Comparison of ENCODE assay signal across 8 cellular contexts in the genomic region with DNA sequence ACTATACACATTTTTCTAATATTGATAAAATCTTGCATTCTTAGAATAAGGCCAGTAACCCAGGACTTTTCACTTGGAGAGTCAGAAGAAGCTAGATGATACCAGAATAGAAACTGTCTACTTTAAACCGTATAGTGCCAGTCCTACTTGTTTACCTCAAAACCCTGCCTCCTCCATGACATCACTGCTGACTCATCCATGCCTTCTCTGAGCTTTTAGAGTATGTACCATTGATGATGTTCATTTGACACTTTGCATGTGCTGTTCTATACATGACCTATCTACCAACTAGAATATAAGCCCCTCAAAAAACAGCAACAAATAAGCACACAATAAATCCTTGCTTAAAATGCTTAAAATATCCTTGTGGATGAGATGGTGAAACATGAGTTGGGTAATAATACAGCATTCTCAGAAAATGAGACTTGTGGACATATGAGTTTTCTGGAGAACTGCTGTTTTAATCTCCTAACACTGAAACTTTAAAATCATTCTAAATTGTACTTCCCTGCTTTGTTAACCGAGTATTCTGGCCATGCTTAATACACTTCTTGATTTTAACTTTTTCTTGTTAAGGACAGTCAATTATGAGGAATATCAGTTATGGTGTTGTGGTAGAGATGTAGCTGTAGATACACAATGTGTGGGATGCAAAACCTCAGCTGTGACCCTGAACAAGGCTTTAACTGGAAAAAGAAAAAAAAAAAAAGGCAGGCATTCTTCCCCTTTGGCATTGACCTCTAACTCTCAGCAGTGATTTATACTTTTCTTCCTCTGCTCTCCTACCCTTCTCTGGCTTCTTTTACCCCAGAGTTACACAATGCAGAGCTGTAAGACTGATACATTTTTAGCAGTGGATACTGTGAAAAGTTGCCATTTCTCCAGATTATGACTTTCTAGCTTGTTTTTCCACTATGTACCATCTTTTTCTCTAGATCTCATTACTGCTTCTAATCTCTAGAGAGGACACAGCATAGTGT. TPM values are rescaled to one million over a fixed set of nuclear protein-coding genes. Genes with fewer than 3 reads are reported as not detected.
DNase-seq lines count a peak whose midpoint lies in the region; ATAC-seq, FAIRE-seq and TF ChIP-seq lines count a peak whose summit lies in the region.

No MANE protein-coding gene starts in this region.

- H3K27me3 ChIP-seq in HUES48 (ENCODE audit: control insufficient read depth, insufficient read depth, low read length) (peaks cover 15% of the 10 kb centered on the region), ovary (no peaks in the 10 kb centered on the region)

- intact Hi-C loops in activated CD4-positive, alpha-beta T cell treated with anti-CD3 and anti-CD28 coated beads for 36 hours (cut with DNase I, micrococcal nuclease): loop anchor here (5.0 kb wide), 6 partner anchors 86 to 1769 kb away; partner anchors contain the start of genes KLF4 (in 1 of the 2) and TXN (in 1 of the 2)
- intact Hi-C loops in dendritic cell treated with granulocyte-macrophage colony-stimulating factor and Interleukin-4, amounts not matched to agents 40 ng/mL and 50 ng/mL, for 4 days (cut with micrococcal nuclease): loop anchor here (5.0 kb wide), 2 partner anchors 79 to 106 kb away; partner anchors contain the start of genes ABITRAM, ELP1 and TMEM245
- intact Hi-C loops in ovary (cut with DNase I): loop anchor here in 3 of 4 donors (10.0 kb wide), 1 partner anchor 104 kb away; the partner anchor contains the start of gene TMEM245 (in 3 of the 3)

- H3K9ac ChIP-seq in HUES48 (ENCODE audit: low read depth, low read length): no peak overlapping the region

- no peaks in the 10 kb centered on the region for H3K9me3 Mint-ChIP-seq in activated CD4-positive, alpha-beta T cell treated with anti-CD3 and anti-CD28 coated beads for 36 hours (ENCODE audit: low read depth)
- no peaks in the 10 kb centered on the region for H3K9me3 Mint-ChIP-seq in dendritic cell treated with granulocyte-macrophage colony-stimulating factor and Interleukin-4, amounts not matched to agents 40 ng/mL and 50 ng/mL, for 4 days

- H3K36me3 ChIP-seq in HUES48 (ENCODE audit: control insufficient read depth, insufficient read depth, low read length): no peaks in the 10 kb centered on the region
- H3K36me3 ChIP-seq in ovary: no peaks in the 10 kb centered on the region

- no peak overlapping the region for H3K27ac ChIP-seq in HUES48 (ENCODE audit: low read depth, low read length)
- peak overlapping the region; percentile 55 to 97 for H3K27ac ChIP-seq in ovary

- no peak for TF ChIP-seq EP300 in ovary (IDR thresholded peaks at IDR 0.05)

- POLR2A ChIA-PET in activated CD4-positive, alpha-beta T cell treated with anti-CD3 and anti-CD28 coated beads for 36 hours (lab: Charles Lee): interaction anchor here (0.6 kb wide), 1 partner anchor 40 kb away, joined by 4 read pairs; no protein-coding TSS in a partner anchor

- H3K27me3 Mint-ChIP-seq in activated CD4-positive, alpha-beta T cell treated with anti-CD3 and anti-CD28 coated beads for 36 hours: no peaks in the 10 kb centered on the region
- H3K27me3 Mint-ChIP-seq in dendritic cell treated with granulocyte-macrophage colony-stimulating factor and Interleukin-4, amounts not matched to agents 40 ng/mL and 50 ng/mL, for 4 days: no peaks in the 10 kb centered on the region

- 1 to 9% (median 8%) methylated on average over 2 of the region's 2 CpGs for WGBS in ovary, 3 donors

- H3K4me1 ChIP-seq in HUES48 (ENCODE audit: control insufficient read depth, insufficient read depth, low read length) (peaks cover 16% of the 10 kb centered on the region), ovary (ENCODE audit: insufficient read depth) (peaks cover 12% of the 10 kb centered on the region)

- peak; percentile 57 for ATAC-seq in activated CD4-positive, alpha-beta T cell treated with anti-CD3 and anti-CD28 coated beads for 36 hours
- ATAC-seq in GM21737 (IDR thresholded peaks at IDR 0.05; ENCODE audit: unreplicated experiment): no peak

- H3K36me3 Mint-ChIP-seq in activated CD4-positive, alpha-beta T cell treated with anti-CD3 and anti-CD28 coated beads for 36 hours (ENCODE audit: low read depth): no peaks in the 10 kb centered on the region
- peaks cover 34% of the 10 kb centered on the region for H3K36me3 Mint-ChIP-seq in dendritic cell treated with granulocyte-macrophage colony-stimulating factor and Interleukin-4, amounts not matched to agents 40 ng/mL and 50 ng/mL, for 4 days (ENCODE audit: low read depth)

- DNase-seq in AG20443 (ENCODE audit: low spot score) (peak; percentile 26), GM19239 (ENCODE audit: insufficient read length, low spot score) (peak; percentile 16), ovary (peak in 1 of 5 donors; percentile 40), NCI-H82 (lab: John Stamatoyannopoulos, UW) (no peak)
- peak; percentile 89 for DNase-seq in activated CD4-positive, alpha-beta T cell treated with anti-CD3 and anti-CD28 coated beads for 36 hours

- no peak for TF ChIP-seq POLR2A in ovary (IDR thresholded peaks at IDR 0.05)

- H3K4me3 ChIP-seq in HUES48 (ENCODE audit: low read depth, low read length): peak overlapping the region; percentile 70; the same call in 1 of the 2 replicates
- peak overlapping the region; percentile 97 for H3K4me3 ChIP-seq in ovary

- H3K9me3 ChIP-seq in HUES48 (ENCODE audit: control insufficient read depth, insufficient read depth, low read length) (no peaks in the 10 kb centered on the region), ovary (no peaks in the 10 kb centered on the region)

- TF ChIP-seq CTCF in ovary (IDR thresholded peaks at IDR 0.05): no peak

- peak; percentile 73 for FAIRE-seq in GM19239 (lab: Jason Lieb, UNC)

- H3K4me3 Mint-ChIP-seq in activated CD4-positive, alpha-beta T cell treated with anti-CD3 and anti-CD28 coated beads for 36 hours: no peak overlapping the region
- H3K4me3 Mint-ChIP-seq in dendritic cell treated with granulocyte-macrophage colony-stimulating factor and Interleukin-4, amounts not matched to agents 40 ng/mL and 50 ng/mL, for 4 days: peak overlapping the region; percentile 97

- CTCF ChIA-PET in activated CD4-positive, alpha-beta T cell treated with anti-CD3 and anti-CD28 coated beads for 36 hours (lab: Charles Lee): interaction anchor here (0.6 to 0.7 kb wide), 5 partner anchors 12 to 1703 kb away, joined by 3 read pairs; no protein-coding TSS in a partner anchor

- H3K27ac Mint-ChIP-seq in activated CD4-positive, alpha-beta T cell treated with anti-CD3 and anti-CD28 coated beads for 36 hours: peak overlapping the region; percentile 17
- H3K27ac Mint-ChIP-seq in dendritic cell treated with granulocyte-macrophage colony-stimulating factor and Interleukin-4, amounts not matched to agents 40 ng/mL and 50 ng/mL, for 4 days: peak overlapping the region; percentile 93

- H3K4me1 Mint-ChIP-seq in activated CD4-positive, alpha-beta T cell treated with anti-CD3 and anti-CD28 coated beads for 36 hours: peaks cover 32% of the 10 kb centered on the region
- H3K4me1 Mint-ChIP-seq in dendritic cell treated with granulocyte-macrophage colony-stimulating factor and Interleukin-4, amounts not matched to agents 40 ng/mL and 50 ng/mL, for 4 days (ENCODE audit: low read depth): peaks cover 64% of the 10 kb centered on the region

RNA-seq across cellular contexts. Expression of gene CTNNAL1, which starts 2.3 kb away (rescaled TPM):
- 10 to 100 TPM; 13.0 to 16.4 TPM for total RNA-seq in activated CD4-positive, alpha-beta T cell treated with anti-CD3 and anti-CD28 coated beads for 36 hours
- total RNA-seq in ovary: 100 to 1,000 TPM in 6 of 7 donors, 10 to 100 TPM in 1; 82.4 to 238 (median 137) TPM
- polyA plus RNA-seq in ovary: 100 to 1,000 TPM; 130 to 138 TPM

Comparison
In these comparisons a context has a peak if more than half of its experiments do, and no peak if none do; other contexts are left out.
1. RNA of gene CTNNAL1, which starts 2.3 kb away (total RNA-seq): 82.4 to 238 TPM in ovary; 13.0 to 16.4 TPM in activated CD4-positive, alpha-beta T cell treated with anti-CD3 and anti-CD28 coated beads for 36 hours; every median in the first group is over 4 times any median in the second.